Comparison of ENCODE assay signal across 8 cellular contexts in the genomic region with DNA sequence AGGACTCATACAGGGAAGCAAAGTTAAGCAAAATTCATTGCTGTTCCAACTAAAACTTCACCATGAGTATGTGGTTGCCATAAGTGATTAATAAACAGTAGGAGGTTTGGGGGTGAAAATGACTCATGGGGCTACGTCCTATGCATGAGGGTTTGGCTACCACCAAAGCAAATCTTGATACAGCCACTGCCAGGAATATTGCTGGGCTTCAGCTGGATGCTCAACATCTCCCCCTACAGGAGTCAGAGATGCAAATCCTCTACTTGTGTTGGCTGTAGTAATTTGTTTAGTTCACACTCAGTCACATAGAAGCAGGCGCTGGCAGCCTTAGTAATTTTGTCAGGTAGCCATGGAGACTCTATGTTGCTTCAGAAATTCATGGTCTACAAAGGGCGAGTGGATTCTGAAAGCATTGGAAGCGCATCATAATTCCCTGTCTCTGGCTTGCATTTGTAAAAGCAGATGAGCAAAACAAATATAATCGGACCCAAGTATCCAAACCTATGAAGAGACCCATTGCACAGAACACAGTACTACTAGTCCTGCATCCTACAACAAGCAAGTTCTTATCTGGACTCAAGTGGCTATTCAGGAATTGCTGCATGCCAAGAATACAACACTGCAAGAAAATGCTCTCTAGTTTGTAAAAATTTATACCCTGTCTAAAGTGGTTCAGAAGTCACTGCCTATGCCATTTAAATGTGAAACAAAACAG.
DNase-seq lines count a peak whose midpoint lies in the region; ATAC-seq, FAIRE-seq and TF ChIP-seq lines count a peak whose summit lies in the region.

No MANE protein-coding gene starts in this region.

- H3K27me3 ChIP-seq in Loucy (ENCODE audit: insufficient read depth, low read length, poor library complexity, severe bottlenecking) (no peaks in the 10 kb centered on the region), K562 (ENCODE audit: control insufficient read depth in 2 of 2, insufficient read depth in 2 of 2, low read length in 2 of 2) (no peaks in the 10 kb centered on the region; a peak in 1 of 5 replicates)

- H2AFZ ChIP-seq in Loucy (ENCODE audit: low read length) = peak overlapping the region; percentile 16; the same call in 1 of the 2 replicates
- no peak overlapping the region for H2AFZ ChIP-seq in K562 (ENCODE audit: low read depth, low read length)

- H3K9me3 Mint-ChIP-seq in CD14-positive monocyte (peaks cover 0 to 11% (median 6%) of the 10 kb centered on the region in 7 donors), immature natural killer cell (no peaks in the 10 kb centered on the region)

- H3K36me3 Mint-ChIP-seq in CD14-positive monocyte = no peaks in the 10 kb centered on the region
- H3K36me3 Mint-ChIP-seq in immature natural killer cell = peaks cover 0 to 3% (median 0%) of the 10 kb centered on the region in 3 donors

- H3K4me3 Mint-ChIP-seq in CD14-positive monocyte (no peak overlapping the region), immature natural killer cell (no peak overlapping the region)

- no peak overlapping the region for H3K27ac ChIP-seq in K562 (ENCODE audit: extremely low read depth, low read depth, low read length)

- no peaks in the 10 kb centered on the region for H3F3A ChIP-seq in Loucy (ENCODE audit: low read depth)

- peaks cover 19% of the 10 kb centered on the region for H3K4me1 ChIP-seq in Loucy (ENCODE audit: insufficient read depth, low read length, poor library complexity, severe bottlenecking)
- H3K4me1 ChIP-seq in K562 (replicated peaks in 1 of 2; ENCODE audit: control insufficient read depth in 2 of 2, insufficient read depth in 2 of 2, low read length in 2 of 2) = no peaks in the 10 kb centered on the region

- H3K27ac Mint-ChIP-seq in CD14-positive monocyte (peak overlapping the region in 1 of 7 donors; percentile 85), immature natural killer cell (no peak overlapping the region)

- H3K79me2 ChIP-seq in Loucy (ENCODE audit: insufficient read depth, low read length) = no peaks in the 10 kb centered on the region
- no peaks in the 10 kb centered on the region for H3K79me2 ChIP-seq in K562 (ENCODE audit: control insufficient read depth, insufficient read depth, low read length)

- intact Hi-C loops in CD14-positive monocyte (cut with micrococcal nuclease) (loop anchor here in 1 of 2 donors (5.0 kb wide), 1 partner anchor 125 kb away; no protein-coding TSS in a partner anchor), K562 (cut with micrococcal nuclease) (no loop called here)

- DNase-seq in CD14-positive monocyte (ENCODE audit: low spot score) = peak; percentile 88
- DNase-seq in GM19240 (ENCODE audit: insufficient read length, low spot score) = peak; percentile 37
- peak; percentile 35 for DNase-seq in T-helper 9 cell
- peak; percentile 11 to 44 (median 17) for DNase-seq in K562 (ENCODE audit: extremely low read depth in 1 of 4, low spot score in 3 of 4)
- DNase-seq in immature natural killer cell = peak; percentile 30 to 53 (median 51)
- DNase-seq in stimulated activated CD4-positive, alpha-beta T cell treated with anti-CD3 and anti-CD28 coated beads, Interleukin-1b, Interleukin-23, amount 100 ng/mL, for 24 hours (ENCODE audit: low read depth in 4 of 4, low spot score in 1 of 4) = peak; percentile 24 to 58 (median 37)
- no peak for DNase-seq in KG1 (lab: John Stamatoyannopoulos, UW)

- H3K4me1 Mint-ChIP-seq in CD14-positive monocyte (peaks cover 34% of the 10 kb centered on the region), immature natural killer cell (peaks cover 26 to 27% of the 10 kb centered on the region in 2 donors)

- no peak for TF ChIP-seq POLR2A in K562 (conservative IDR thresholded peaks at IDR 0.05)

- H3K27me3 Mint-ChIP-seq in CD14-positive monocyte (ENCODE audit: low read depth in 3 of 3) (peaks cover 0 to 6% (median 3%) of the 10 kb centered on the region in 3 donors), immature natural killer cell (ENCODE audit: low read depth in 3 of 3) (peaks cover 0 to 2% (median 0%) of the 10 kb centered on the region in 3 donors)

- ATAC-seq in K562 = peak; percentile 71

- CTCF ChIA-PET in K562 (lab: Yijun Ruan, JAX; ENCODE audit: low intra/inter-chr PET ratio) = no interaction called here

- H4K20me1 ChIP-seq in Loucy (ENCODE audit: insufficient read depth, low read length, poor library complexity, severe bottlenecking) = no peaks in the 10 kb centered on the region
- no peaks in the 10 kb centered on the region for H4K20me1 ChIP-seq in K562 (replicated peaks; ENCODE audit: control insufficient read depth, insufficient read depth, low read length)

- in situ Hi-C loops in K562 (cut with MboI) = no loop called here

- H3K4me3 ChIP-seq in Loucy (ENCODE audit: low read length, poor library complexity, severe bottlenecking) (no peak overlapping the region), K562 (no peak overlapping the region)

- H3K9me1 ChIP-seq in K562 (ENCODE audit: control insufficient read depth, insufficient read depth, low read length) = no peaks in the 10 kb centered on the region

- POLR2A ChIA-PET in K562 (lab: Yijun Ruan, JAX) = interaction anchor here (0.6 kb wide), 1 partner anchor 27 kb away, joined by 3 read pairs; no protein-coding TSS in a partner anchor

- H3K9ac ChIP-seq in Loucy (ENCODE audit: low read depth, low read length, poor library complexity, severe bottlenecking) (no peak overlapping the region), K562 (ENCODE audit: insufficient read depth in 1 of 2, low read depth in 2 of 2, low read length in 2 of 2) (no peak overlapping the region)

- FAIRE-seq in K562 (lab: Jason Lieb, UNC) = peak; percentile 63

- H3K4me2 ChIP-seq in Loucy (ENCODE audit: low read depth, low read length, poor library complexity, severe bottlenecking) (no peak overlapping the region), K562 (ENCODE audit: insufficient read depth, low read length) (no peak overlapping the region)

- no peaks in the 10 kb centered on the region for H3K36me3 ChIP-seq in Loucy (ENCODE audit: insufficient read depth, low read length)
- H3K36me3 ChIP-seq in K562 (ENCODE audit: control insufficient read depth, insufficient read depth, low read length) = no peaks in the 10 kb centered on the region

- no peaks in the 10 kb centered on the region for H3K9me2 ChIP-seq in Loucy (replicated peaks; ENCODE audit: low read depth, low read length)

- WGBS in K562 (ENCODE audit: insufficient coverage, low coverage, missing lambda C conversion rate) = 4% methylated on average over 5 of the region's 5 CpGs

- peak; percentile 84 for TF ChIP-seq CTCF in CD14-positive monocyte (IDR thresholded peaks at IDR 0.05)
- peak; percentile 85 for TF ChIP-seq CTCF in Loucy (conservative IDR thresholded peaks at IDR 0.05; ENCODE audit: low read length)
- peak; percentile 40 to 59 (median 52); a peak in 4 of 6 replicates for TF ChIP-seq CTCF in K562 (IDR thresholded peaks at IDR 0.05 in 2 of 3, conservative IDR thresholded peaks at IDR 0.05 in 1 of 3; ENCODE audit: insufficient read depth in 2 of 3, low read depth in 1 of 3, low read length in 3 of 3)

- TF ChIP-seq EP300 in K562 (IDR thresholded peaks at IDR 0.05; ENCODE audit: low read length) = no peak

- no peaks in the 10 kb centered on the region for H3K9me3 ChIP-seq in Loucy (ENCODE audit: insufficient read depth, low read depth, low read length)
- no peaks in the 10 kb centered on the region for H3K9me3 ChIP-seq in K562 (replicated peaks; ENCODE audit: control insufficient read depth, insufficient read depth, low read depth, low read length)

- BruUV-seq in K562 (replicated peaks; lab: Mats Ljungman, UMichigan) = no TSS peak

- peak in 1 of 2 experiments; percentile 46; a peak in 2 of 4 replicates for TF ChIP-seq RAD21 in K562 (CRISPR knock-in tag; conservative IDR thresholded peaks at IDR 0.05 in 1 of 2, IDR thresholded peaks at IDR 0.05 in 1 of 2)

TF ChIP-seq in K562, 482 proteins besides CTCF, POLR2A, EP300 and RAD21:
- TF ChIP-seq ZNF696 (CRISPR knock-in tag; conservative IDR thresholded peaks at IDR 0.05) = no peak
- TF ChIP-seq, protein P1, sequence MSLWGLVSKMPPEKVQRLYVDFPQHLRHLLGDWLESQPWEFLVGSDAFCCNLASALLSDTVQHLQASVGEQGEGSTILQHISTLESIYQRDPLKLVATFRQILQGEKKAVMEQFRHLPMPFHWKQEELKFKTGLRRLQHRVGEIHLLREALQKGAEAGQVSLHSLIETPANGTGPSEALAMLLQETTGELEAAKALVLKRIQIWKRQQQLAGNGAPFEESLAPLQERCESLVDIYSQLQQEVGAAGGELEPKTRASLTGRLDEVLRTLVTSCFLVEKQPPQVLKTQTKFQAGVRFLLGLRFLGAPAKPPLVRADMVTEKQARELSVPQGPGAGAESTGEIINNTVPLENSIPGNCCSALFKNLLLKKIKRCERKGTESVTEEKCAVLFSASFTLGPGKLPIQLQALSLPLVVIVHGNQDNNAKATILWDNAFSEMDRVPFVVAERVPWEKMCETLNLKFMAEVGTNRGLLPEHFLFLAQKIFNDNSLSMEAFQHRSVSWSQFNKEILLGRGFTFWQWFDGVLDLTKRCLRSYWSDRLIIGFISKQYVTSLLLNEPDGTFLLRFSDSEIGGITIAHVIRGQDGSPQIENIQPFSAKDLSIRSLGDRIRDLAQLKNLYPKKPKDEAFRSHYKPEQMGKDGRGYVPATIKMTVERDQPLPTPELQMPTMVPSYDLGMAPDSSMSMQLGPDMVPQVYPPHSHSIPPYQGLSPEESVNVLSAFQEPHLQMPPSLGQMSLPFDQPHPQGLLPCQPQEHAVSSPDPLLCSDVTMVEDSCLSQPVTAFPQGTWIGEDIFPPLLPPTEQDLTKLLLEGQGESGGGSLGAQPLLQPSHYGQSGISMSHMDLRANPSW (CRISPR knock-in tag; IDR thresholded peaks at IDR 0.05) = no peak
- TF ChIP-seq ZNF121 (CRISPR knock-in tag; conservative IDR thresholded peaks at IDR 0.05) = no peak
- TF ChIP-seq RFX7 (CRISPR knock-in tag; IDR thresholded peaks at IDR 0.05) = no peak
